Comparison of ENCODE assay signal across 22 cellular contexts in genomic region chr6:111607279-111607678, GRCh38. TPM values are rescaled to one million over a fixed set of nuclear protein-coding genes. Genes with fewer than 3 reads are reported as not detected.
DNase-seq lines count a peak whose midpoint lies in the region; ATAC-seq and TF ChIP-seq lines count a peak whose summit lies in the region.
"Had no signal": no experiment of that assay in that cellular context is flagged by ENCODE, and none has a peak within 500 bp of the region (broad histone marks: within the 10 kb centered on the region; RNA-seq: fewer than 3 reads in every experiment).

No MANE protein-coding gene starts in this region.

- peak overlapping the region; percentile 93 for H2AFZ ChIP-seq in MM.1S (ENCODE audit: low read length)

- H3K4me3 Mint-ChIP-seq in activated naive CD8-positive, alpha-beta T cell treated with anti-CD3 and anti-CD28 coated beads, Interleukin-2, amount 50 U/mL, for 24 hours: no peak overlapping the region
- no peak overlapping the region for H3K4me3 Mint-ChIP-seq in activated naive CD8-positive, alpha-beta T cell treated with anti-CD3 and anti-CD28 coated beads for 36 hours
- no peak overlapping the region for H3K4me3 Mint-ChIP-seq in CD8-positive, alpha-beta T cell

- H3K36me3 ChIP-seq in MM.1S (replicated peaks; ENCODE audit: insufficient read depth, low read length) (no peaks in the 10 kb centered on the region), adipocyte (ENCODE audit: control insufficient read depth, insufficient read depth, low read length, severe bottlenecking) (no peaks in the 10 kb centered on the region), WERI-Rb-1 (no peaks in the 10 kb centered on the region)
- no peaks in the 10 kb centered on the region for H3K36me3 ChIP-seq in CD8-positive, alpha-beta T cell (ENCODE audit: insufficient read depth, low read length)
- H3K36me3 ChIP-seq: HAP-1, tibial artery had no signal

- peaks cover 6% of the 10 kb centered on the region for H3K4me1 ChIP-seq in MM.1S (ENCODE audit: low read length)
- H3K4me1 ChIP-seq in adipocyte (ENCODE audit: control insufficient read depth, insufficient read depth, low read length): peaks cover 27% of the 10 kb centered on the region
- peaks cover 17% of the 10 kb centered on the region for H3K4me1 ChIP-seq in CD8-positive, alpha-beta T cell (ENCODE audit: insufficient read depth, low read length)

- no peaks in the 10 kb centered on the region for H3K9me2 ChIP-seq in MM.1S (replicated peaks; ENCODE audit: insufficient read depth, low read length)

- H3K9ac ChIP-seq in MM.1S (ENCODE audit: low read length): peak overlapping the region; percentile 24; the same call in 1 of the 2 replicates
- H3K9ac ChIP-seq in adipocyte (ENCODE audit: low read length): peak overlapping the region; percentile 99

- no peaks in the 10 kb centered on the region for H3K27me3 ChIP-seq in MM.1S (replicated peaks; ENCODE audit: insufficient read depth, low read length)
- no peaks in the 10 kb centered on the region for H3K27me3 ChIP-seq in adipocyte (replicated peaks; ENCODE audit: control insufficient read depth, insufficient read depth, low read length)
- H3K27me3 ChIP-seq in CD8-positive, alpha-beta T cell (ENCODE audit: insufficient read depth, low read length): no peaks in the 10 kb centered on the region
- H3K27me3 ChIP-seq in WERI-Rb-1 (ENCODE audit: insufficient read depth, low read depth, severe bottlenecking): no peaks in the 10 kb centered on the region
- H3K27me3 ChIP-seq: tibial artery had no signal

- TF ChIP-seq CTCF in MM.1S (IDR thresholded peaks at IDR 0.05; ENCODE audit: low read length): no peak
- no peak for TF ChIP-seq CTCF in CD8-positive, alpha-beta T cell (IDR thresholded peaks at IDR 0.05)
- TF ChIP-seq CTCF in WERI-Rb-1 (IDR thresholded peaks at IDR 0.05; ENCODE audit: low read depth, low read length): no peak

- peak overlapping the region; percentile 97 for H3K27ac Mint-ChIP-seq in activated naive CD8-positive, alpha-beta T cell treated with anti-CD3 and anti-CD28 coated beads, Interleukin-2, amount 50 U/mL, for 24 hours
- no peak overlapping the region for H3K27ac Mint-ChIP-seq in activated naive CD8-positive, alpha-beta T cell treated with anti-CD3 and anti-CD28 coated beads for 36 hours
- no peak overlapping the region for H3K27ac Mint-ChIP-seq in CD8-positive, alpha-beta T cell

- H3K36me3 Mint-ChIP-seq in activated naive CD8-positive, alpha-beta T cell treated with anti-CD3 and anti-CD28 coated beads, Interleukin-2, amount 50 U/mL, for 24 hours (ENCODE audit: low read depth): no peaks in the 10 kb centered on the region
- no peaks in the 10 kb centered on the region for H3K36me3 Mint-ChIP-seq in activated naive CD8-positive, alpha-beta T cell treated with anti-CD3 and anti-CD28 coated beads for 36 hours
- H3K36me3 Mint-ChIP-seq in CD8-positive, alpha-beta T cell: peaks cover 9% of the 10 kb centered on the region

- H3K9me3 Mint-ChIP-seq in activated naive CD8-positive, alpha-beta T cell treated with anti-CD3 and anti-CD28 coated beads, Interleukin-2, amount 50 U/mL, for 24 hours: peaks cover 4% of the 10 kb centered on the region
- H3K9me3 Mint-ChIP-seq in activated naive CD8-positive, alpha-beta T cell treated with anti-CD3 and anti-CD28 coated beads for 36 hours: no peaks in the 10 kb centered on the region
- H3K9me3 Mint-ChIP-seq in CD8-positive, alpha-beta T cell: no peaks in the 10 kb centered on the region
- H3K9me3 Mint-ChIP-seq: activated naive CD4-positive, alpha-beta T cell treated with anti-CD3 and anti-CD28 coated beads, Interleukin-2, amount 50 U/mL, for 24 hours had no signal

- H3K27me3 Mint-ChIP-seq in activated naive CD8-positive, alpha-beta T cell treated with anti-CD3 and anti-CD28 coated beads, Interleukin-2, amount 50 U/mL, for 24 hours: no peaks in the 10 kb centered on the region
- H3K27me3 Mint-ChIP-seq in activated naive CD8-positive, alpha-beta T cell treated with anti-CD3 and anti-CD28 coated beads for 36 hours: no peaks in the 10 kb centered on the region
- H3K27me3 Mint-ChIP-seq in CD8-positive, alpha-beta T cell (ENCODE audit: low read depth): no peaks in the 10 kb centered on the region
- H3K27me3 Mint-ChIP-seq: activated naive CD4-positive, alpha-beta T cell treated with anti-CD3 and anti-CD28 coated beads, Interleukin-2, amount 50 U/mL, for 24 hours had no signal

- POLR2A ChIA-PET in CD8-positive, alpha-beta T cell (lab: Charles Lee): no interaction called here

- no peak overlapping the region for H3K27ac ChIP-seq in MM.1S (ENCODE audit: low read length)
- no peak overlapping the region for H3K27ac ChIP-seq in CD8-positive, alpha-beta T cell (ENCODE audit: low read depth, low read length)
- H3K27ac ChIP-seq in WERI-Rb-1: no peak overlapping the region

- DNase-seq in activated naive CD8-positive, alpha-beta T cell treated with anti-CD3 and anti-CD28 coated beads, Interleukin-2, amount 50 U/mL, for 24 hours: no peak
- DNase-seq in activated naive CD8-positive, alpha-beta T cell treated with anti-CD3 and anti-CD28 coated beads for 36 hours: no peak
- DNase-seq in MM.1S: no peak
- DNase-seq in adipocyte (ENCODE audit: low read depth): no peak
- DNase-seq in CD8-positive, alpha-beta T cell: no peak
- DNase-seq in WERI-Rb-1: no peak
- no peak for DNase-seq in globus pallidus (ENCODE audit: low spot score)
- no peak for DNase-seq in activated CD8-positive, alpha-beta memory T cell treated with anti-CD3 and anti-CD28 coated beads, Interleukin-2, amount 50 U/mL, for 48 hours
- DNase-seq: 8988T; activated CD4-positive, alpha-beta T cell treated with anti-CD3 and anti-CD28 coated beads for 1 hour; activated CD8-positive, alpha-beta T cell treated with anti-CD3 and anti-CD28 coated beads, Interleukin-2, amount 10 ng/mL, durations not matched to agents 7 days and 5 days; activated T-cell treated with anti-CD3 and anti-CD28 coated beads for 4 hours; aorta; mammary epithelial cell; NCI-H1694 treated with DMSO at 0.1 percent for 48 hours; NCI-H446 treated with DMSO at 0.1 percent for 48 hours; Right ventricle myocardium superior; stimulated activated CD4-positive, alpha-beta T cell treated with anti-CD3 and anti-CD28 coated beads, Interleukin-15, amount 100 ng/mL, for 24 hours; stimulated activated CD4-positive, alpha-beta T cell treated with anti-CD3 and anti-CD28 coated beads, Interleukin-4, amount 100 ng/mL, for 4 hours had no signal

- no peaks in the 10 kb centered on the region for H3K9me3 ChIP-seq in MM.1S (replicated peaks; ENCODE audit: insufficient read depth, low read length)
- H3K9me3 ChIP-seq in adipocyte (ENCODE audit: control insufficient read depth, low read length): no peaks in the 10 kb centered on the region
- no peaks in the 10 kb centered on the region for H3K9me3 ChIP-seq in CD8-positive, alpha-beta T cell (ENCODE audit: low read length)
- no peaks in the 10 kb centered on the region for H3K9me3 ChIP-seq in WERI-Rb-1 (ENCODE audit: severe bottlenecking)
- H3K9me3 ChIP-seq: HAP-1 had no signal

- CTCF ChIA-PET in CD8-positive, alpha-beta T cell (lab: Charles Lee): no interaction called here

- peaks cover 23% of the 10 kb centered on the region for H3K79me2 ChIP-seq in MM.1S (ENCODE audit: low read length)

- ATAC-seq in activated naive CD8-positive, alpha-beta T cell treated with anti-CD3 and anti-CD28 coated beads, Interleukin-2, amount 50 U/mL, for 24 hours: no peak
- no peak for ATAC-seq in CD8-positive, alpha-beta T cell
- ATAC-seq: activated CD8-positive, alpha-beta T cell treated with anti-CD3 and anti-CD28 coated beads, Interleukin-2, amount 10 ng/mL, durations not matched to agents 7 days and 5 days had no signal

- H4K20me1 ChIP-seq in MM.1S (ENCODE audit: insufficient read depth, low read length): no peaks in the 10 kb centered on the region

- H3K4me2 ChIP-seq in MM.1S (ENCODE audit: low read depth, low read length): peak overlapping the region; percentile 97; the same call in 1 of the 2 replicates

- intact Hi-C loops in CD8-positive, alpha-beta T cell (cut with DNase I, micrococcal nuclease): loop anchor here in 1 of 2 experiments (5.0 kb wide), 2 partner anchors 125 to 480 kb away; partner anchors contain the start of genes FAM229B, REV3L and TUBE1

- H3F3A ChIP-seq in MM.1S (ENCODE audit: insufficient read depth, low read length): peaks cover 16% of the 10 kb centered on the region

- peak overlapping the region; percentile 81; the same call in 1 of the 2 replicates for H3K4me3 ChIP-seq in MM.1S (ENCODE audit: low read length)
- peak overlapping the region; percentile 85 for H3K4me3 ChIP-seq in adipocyte (ENCODE audit: low read length)
- H3K4me3 ChIP-seq in CD8-positive, alpha-beta T cell (ENCODE audit: low read depth, low read length): no peak overlapping the region
- H3K4me3 ChIP-seq in WERI-Rb-1 (ENCODE audit: low read depth, low read length): no peak overlapping the region

- H3K4me1 Mint-ChIP-seq in activated naive CD8-positive, alpha-beta T cell treated with anti-CD3 and anti-CD28 coated beads, Interleukin-2, amount 50 U/mL, for 24 hours: peaks cover 37% of the 10 kb centered on the region
- H3K4me1 Mint-ChIP-seq in activated naive CD8-positive, alpha-beta T cell treated with anti-CD3 and anti-CD28 coated beads for 36 hours: peaks cover 30% of the 10 kb centered on the region
- peaks cover 43% of the 10 kb centered on the region for H3K4me1 Mint-ChIP-seq in CD8-positive, alpha-beta T cell (ENCODE audit: low read depth)

RNA-seq across cellular contexts. Expression of gene TRAF3IP2, which starts 1.6 kb away (rescaled TPM):
- 10 to 100 TPM; 23.0 to 24.6 TPM for total RNA-seq in activated naive CD8-positive, alpha-beta T cell treated with anti-CD3 and anti-CD28 coated beads for 36 hours
- 10 to 100 TPM; 24.7 to 26.1 TPM for total RNA-seq in CD8-positive, alpha-beta T cell

Comparison
In these comparisons a context has a peak if more than half of its experiments do, and no peak if none do; other contexts are left out.
1. H3K4me3 ChIP-seq: peak in MM.1S (single experiment) and adipocyte (single experiment); none in CD8-positive, alpha-beta T cell (single experiment) and WERI-Rb-1 (single experiment).